ENCODE assay signal across 11 cellular contexts in genomic region chr3:98778383-98778782, GRCh38. TPM values are rescaled to one million over a fixed set of nuclear protein-coding genes. Genes with fewer than 3 reads are reported as not detected.
DNase-seq lines count a peak whose midpoint lies in the region; ATAC-seq, FAIRE-seq and TF ChIP-seq lines count a peak whose summit lies in the region.
"Had no signal": no experiment of that assay in that cellular context is flagged by ENCODE, and none has a peak within 500 bp of the region (broad histone marks: within the 10 kb centered on the region; RNA-seq: fewer than 3 reads in every experiment).

No MANE protein-coding gene starts in this region.

- 59% methylated on average over 5 of the region's 5 CpGs for WGBS in smooth muscle cell (ENCODE audit: low lambda C conversion rate)

- no peak overlapping the region for H3K4me3 ChIP-seq in fibroblast of mammary gland (ENCODE audit: control insufficient read depth, low read depth, low read length)
- H3K4me3 ChIP-seq in smooth muscle cell: no peak overlapping the region
- H3K4me3 ChIP-seq: GM23338 had no signal

- peak overlapping the region; percentile 68 for H3K4me2 ChIP-seq in smooth muscle cell
- H3K4me2 ChIP-seq: GM23338 had no signal

- peaks cover 12% of the 10 kb centered on the region for H3K27me3 Mint-ChIP-seq in HFFc6 (ENCODE audit: insufficient read depth)
- H3K27me3 Mint-ChIP-seq in activated T-helper 17 cell treated with anti-CD3 and anti-CD28 coated beads, Interleukin-2, amount 50 U/mL, for 72 hours: peaks cover 38% of the 10 kb centered on the region

- H3K9me3 Mint-ChIP-seq in HFFc6: no peaks in the 10 kb centered on the region
- no peaks in the 10 kb centered on the region for H3K9me3 Mint-ChIP-seq in activated T-helper 17 cell treated with anti-CD3 and anti-CD28 coated beads, Interleukin-2, amount 50 U/mL, for 72 hours
- H3K9me3 Mint-ChIP-seq: GM23338 had no signal

- H3K4me1 Mint-ChIP-seq in HFFc6 (ENCODE audit: low read depth): peaks cover 41% of the 10 kb centered on the region
- H3K4me1 Mint-ChIP-seq in activated T-helper 17 cell treated with anti-CD3 and anti-CD28 coated beads, Interleukin-2, amount 50 U/mL, for 72 hours: no peaks in the 10 kb centered on the region
- H3K4me1 Mint-ChIP-seq: GM23338 had no signal

- no peak overlapping the region for H2AFZ ChIP-seq in smooth muscle cell (ENCODE audit: low read depth)
- H2AFZ ChIP-seq: GM23338 had no signal

- no peaks in the 10 kb centered on the region for H3K9me3 ChIP-seq in smooth muscle cell (replicated peaks; ENCODE audit: low read depth)

- DNase-seq in HFFc6: no peak
- peak; percentile 35 for DNase-seq in RCC 7860 (ENCODE audit: low spot score)
- DNase-seq in fibroblast of mammary gland (ENCODE audit: low read depth): peak; percentile 66
- no peak for DNase-seq in smooth muscle cell (lab: John Stamatoyannopoulos, UW; ENCODE audit: unreplicated experiment)
- no peak for DNase-seq in amniotic stem cell (lab: John Stamatoyannopoulos, UW)
- DNase-seq: hippocampal formation had no signal

- H3K36me3 ChIP-seq in smooth muscle cell (ENCODE audit: low read depth): no peaks in the 10 kb centered on the region

- ATAC-seq in GM21360 (IDR thresholded peaks at IDR 0.05; ENCODE audit: unreplicated experiment): no peak
- ATAC-seq in activated T-helper 17 cell treated with anti-CD3 and anti-CD28 coated beads, Interleukin-2, amount 50 U/mL, for 72 hours (replicated peaks): no peak
- ATAC-seq in GM21423 (IDR thresholded peaks at IDR 0.05; ENCODE audit: unreplicated experiment): no peak
- ATAC-seq: GM23338 had no signal

- no peaks in the 10 kb centered on the region for H3K27me3 ChIP-seq in smooth muscle cell (ENCODE audit: low read depth)

- no peaks in the 10 kb centered on the region for H3K79me2 ChIP-seq in smooth muscle cell (ENCODE audit: low read depth)

- no peak for TF ChIP-seq CTCF in HFFc6 (IDR thresholded peaks at IDR 0.05)
- TF ChIP-seq CTCF in fibroblast of mammary gland (conservative IDR thresholded peaks at IDR 0.05; ENCODE audit: control insufficient read depth, insufficient read depth, low read depth, low read length): no peak
- no peak for TF ChIP-seq CTCF in smooth muscle cell (IDR thresholded peaks at IDR 0.05; ENCODE audit: borderline replicate concordance, insufficient read depth, poor library complexity, severe bottlenecking)

- H3K4me1 ChIP-seq in smooth muscle cell (ENCODE audit: low read depth): peaks cover 10% of the 10 kb centered on the region

- peak overlapping the region; percentile 63; the same call in 1 of the 2 replicates for H3K4me3 Mint-ChIP-seq in HFFc6
- no peak overlapping the region for H3K4me3 Mint-ChIP-seq in activated T-helper 17 cell treated with anti-CD3 and anti-CD28 coated beads, Interleukin-2, amount 50 U/mL, for 72 hours
- H3K4me3 Mint-ChIP-seq: GM23338 had no signal

- no peak for FAIRE-seq in RCC 7860 (lab: Jason Lieb, UNC)
- FAIRE-seq: colon had no signal

- peak overlapping the region; percentile 82; the same call in 1 of the 2 replicates for H3K27ac Mint-ChIP-seq in HFFc6
- no peak overlapping the region for H3K27ac Mint-ChIP-seq in activated T-helper 17 cell treated with anti-CD3 and anti-CD28 coated beads, Interleukin-2, amount 50 U/mL, for 72 hours
- H3K27ac Mint-ChIP-seq: GM23338 had no signal

- no peaks in the 10 kb centered on the region for H4K20me1 ChIP-seq in smooth muscle cell (ENCODE audit: low read depth)

- H3F3A ChIP-seq in smooth muscle cell (ENCODE audit: low read depth): peaks cover 25% of the 10 kb centered on the region

- H3K9ac ChIP-seq in smooth muscle cell (ENCODE audit: low read depth): peak overlapping the region; percentile 86

- H3K27ac ChIP-seq in smooth muscle cell (ENCODE audit: low read depth): peak overlapping the region; percentile 97

- H3K36me3 Mint-ChIP-seq in HFFc6 (ENCODE audit: low read depth): no peaks in the 10 kb centered on the region
- H3K36me3 Mint-ChIP-seq in activated T-helper 17 cell treated with anti-CD3 and anti-CD28 coated beads, Interleukin-2, amount 50 U/mL, for 72 hours (ENCODE audit: low read depth): no peaks in the 10 kb centered on the region

RNA-seq across cellular contexts. Expression of gene ST3GAL6, which starts 15.2 kb away (rescaled TPM):
- not detected for total RNA-seq in HFFc6 (2021; fragmentation: NEBNext Ultra II Directional; extraction: Animal tissue kit (Norgen Biotek cat#: 25700))
- 29.4 and 40.7 TPM in 2 replicates for total RNA-seq in smooth muscle cell
- polyA plus RNA-seq in smooth muscle cell: 19.4 and 24.7 TPM in 2 replicates
- total RNA-seq in activated T-helper 17 cell treated with anti-CD3 and anti-CD28 coated beads, Interleukin-2, amount 50 U/mL, for 72 hours: not detected

Comparison
In these comparisons a context has a peak if more than half of its experiments do, and no peak if none do; other contexts are left out.
1. DNase-seq: peak in RCC 7860 (single experiment) and fibroblast of mammary gland (single experiment); none in HFFc6 (single experiment), smooth muscle cell (single experiment) and amniotic stem cell (single experiment).
2. RNA of gene ST3GAL6, which starts 15.2 kb away (total RNA-seq): 29.4 to 40.7 TPM in smooth muscle cell; not detected in HFFc6 and not detected in activated T-helper 17 cell treated with anti-CD3 and anti-CD28 coated beads, Interleukin-2, amount 50 U/mL, for 72 hours; every median in the first group is over 10 times any median in the second.